ENCODE assay signal across 8 cellular contexts in genomic region chr10:109773818-109774440, GRCh38.
DNase-seq lines count a peak whose midpoint lies in the region; TF ChIP-seq lines count a peak whose summit lies in the region.

No MANE protein-coding gene starts in this region.

- TF ChIP-seq CTCF in ascending aorta (IDR thresholded peaks at IDR 0.05), result peak in 1 of 3 experiments; percentile 43

- H3K18ac ChIP-seq in mesenchymal stem cell (ENCODE audit: low read depth in 1 of 2, low read length in 2 of 2), result no peak overlapping the region

- H3K27me3 ChIP-seq in mesenchymal stem cell (ENCODE audit: control insufficient read depth in 1 of 2, insufficient read depth in 1 of 2, low read length in 2 of 2) (peaks cover 0 to 4% of the 10 kb centered on the region in 2 experiments), ascending aorta (no peaks in the 10 kb centered on the region)

- no peak overlapping the region for H2BK5ac ChIP-seq in mesenchymal stem cell (ENCODE audit: low read depth, low read length, poor library complexity, severe bottlenecking)

- H2BK15ac ChIP-seq in mesenchymal stem cell (ENCODE audit: low read depth, poor library complexity, severe bottlenecking), result no peak overlapping the region

- H3K36me3 ChIP-seq in mesenchymal stem cell (ENCODE audit: control insufficient read depth in 1 of 2, insufficient read depth in 2 of 2, low read depth in 1 of 2, low read length in 2 of 2) (no peaks in the 10 kb centered on the region), ascending aorta (no peaks in the 10 kb centered on the region)

- no peak overlapping the region for H2AFZ ChIP-seq in mesenchymal stem cell (ENCODE audit: low read depth, low read length)

- no peak overlapping the region for H3K14ac ChIP-seq in mesenchymal stem cell (ENCODE audit: low read length in 2 of 2)

- no peak overlapping the region for H2AK5ac ChIP-seq in mesenchymal stem cell (ENCODE audit: low read length, severe bottlenecking)

- H3K4ac ChIP-seq in mesenchymal stem cell (ENCODE audit: low read depth in 1 of 2, low read length in 2 of 2), result no peak overlapping the region

- H3K23ac ChIP-seq in mesenchymal stem cell (ENCODE audit: low read length in 2 of 2), result no peak overlapping the region

- no peak overlapping the region for H2BK12ac ChIP-seq in mesenchymal stem cell (ENCODE audit: low read length in 2 of 2)

- no peaks in the 10 kb centered on the region for H3K79me1 ChIP-seq in mesenchymal stem cell (replicated peaks; ENCODE audit: low read length, poor library complexity, severe bottlenecking)

- H4K91ac ChIP-seq in mesenchymal stem cell (ENCODE audit: low read length), result no peak overlapping the region

- no peak overlapping the region for H3K4me2 ChIP-seq in mesenchymal stem cell (ENCODE audit: low read length, poor library complexity, severe bottlenecking)

- no peak overlapping the region for H3K9ac ChIP-seq in mesenchymal stem cell (ENCODE audit: low read length)

- intact Hi-C loops in posterior cingulate gyrus (cut with DNase I), result no loop called here
- intact Hi-C loops in ascending aorta (cut with DNase I), result no loop called here

- H4K8ac ChIP-seq in mesenchymal stem cell (ENCODE audit: low read length), result no peak overlapping the region

- DNase-seq in NCI-H748 (lab: John Stamatoyannopoulos, UW; ENCODE audit: unreplicated experiment) (peak; percentile 2), NCI-H748 treated with DMSO at 0.1 percent for 48 hours (lab: John Stamatoyannopoulos, UW) (no peak), KBM-7 (peak; percentile 43), astrocyte of the hippocampus (ENCODE audit: low read depth, low spot score) (peak; percentile 44), mesenchymal stem cell (peak; percentile 35), GF-D8 (lab: John Stamatoyannopoulos, UW) (no peak), posterior cingulate gyrus (no peak), ascending aorta (ENCODE audit: low spot score in 2 of 2) (no peak)

- no peak overlapping the region for H2BK120ac ChIP-seq in mesenchymal stem cell (ENCODE audit: low read depth, low read length)

- in situ Hi-C loops in KBM-7 (cut with MboI; ENCODE audit: low pct_unique_long_range_greater_than_20kb, low sequenced_read_pairs), result no loop called here

- WGBS in mesenchymal stem cell, result 100% methylated on average over 1 of the region's 3 CpGs

- H3K4me3 ChIP-seq in mesenchymal stem cell (ENCODE audit: insufficient read depth in 1 of 2, low read depth in 1 of 2, low read length in 2 of 2) (no peak overlapping the region), ascending aorta (no peak overlapping the region)

- no peak overlapping the region for H3K27ac ChIP-seq in mesenchymal stem cell (ENCODE audit: low read length, poor library complexity, severe bottlenecking)
- no peak overlapping the region for H3K27ac ChIP-seq in ascending aorta

- no peaks in the 10 kb centered on the region for H3K4me1 ChIP-seq in mesenchymal stem cell (ENCODE audit: control insufficient read depth, insufficient read depth, low read depth, low read length)
- H3K4me1 ChIP-seq in ascending aorta, result no peaks in the 10 kb centered on the region

- no peaks in the 10 kb centered on the region for H3K9me3 ChIP-seq in mesenchymal stem cell (ENCODE audit: control insufficient read depth, low read length)
- H3K9me3 ChIP-seq in ascending aorta, result no peaks in the 10 kb centered on the region

Comparison
In these comparisons a context has a peak if more than half of its experiments do, and no peak if none do; other contexts are left out.
1. DNase-seq: peak in NCI-H748 (single experiment), KBM-7 (single experiment), astrocyte of the hippocampus (single experiment) and mesenchymal stem cell (single experiment); none in NCI-H748 treated with DMSO at 0.1 percent for 48 hours (single experiment), GF-D8 (single experiment), posterior cingulate gyrus (0 of 10) and ascending aorta (0 of 2).